ENCODE assay signal across 37 cellular contexts in genomic region chrX:34619920-34620319, GRCh38. TPM values are rescaled to one million over a fixed set of nuclear protein-coding genes. Genes with fewer than 3 reads are reported as not detected.
"Had no signal": no experiment of that assay in that cellular context is flagged by ENCODE, and none has a peak within 500 bp of the region (broad histone marks: within the 10 kb centered on the region; RNA-seq: fewer than 3 reads in every experiment).

No MANE protein-coding gene starts in this region.

- H3K36me3 Mint-ChIP-seq: activated naive CD8-positive, alpha-beta T cell; brain had no signal

- H3K27ac ChIP-seq: adrenal gland, breast epithelium, cardiac muscle cell, colonic mucosa, dorsolateral prefrontal cortex, esophagus muscularis mucosa, foreskin keratinocyte, gastrocnemius medialis, WERI-Rb-1 had no signal

- H3K27ac Mint-ChIP-seq: activated B cell treated with CpG ODN at 0.5 μM for 24 hours; activated CD8-positive, alpha-beta T cell treated with anti-CD3 and anti-CD28 coated beads for 36 hours; activated naive CD8-positive, alpha-beta T cell; activated T-helper 17 cell treated with anti-CD3 and anti-CD28 coated beads, Interleukin-2, amount 50 U/mL, for 72 hours; endodermal cell; T-helper 17 cell; T-helper 2 cell treated with Interferon-gamma antibody and Interleukin-4, amounts not matched to agents 5 μg/mL and 100 μg/mL, for 36 hours had no signal

- H3K36me3 ChIP-seq: adrenal gland, breast epithelium, cardiac muscle cell, colonic mucosa, esophagus muscularis mucosa, gastrocnemius medialis, heart right ventricle, WERI-Rb-1 had no signal

- H3K4me3 ChIP-seq: adrenal gland, breast epithelium, cardiac muscle cell, colonic mucosa, dorsolateral prefrontal cortex, esophagus muscularis mucosa, gastrocnemius medialis, heart right ventricle had no signal

- H3K4me1 Mint-ChIP-seq: activated B cell treated with CpG ODN at 0.5 μM for 24 hours; activated T-helper 17 cell treated with anti-CD3 and anti-CD28 coated beads, Interleukin-2, amount 50 U/mL, for 72 hours; T-helper 17 cell had no signal

- ATAC-seq: activated CD4-positive, CD25-positive, alpha-beta regulatory T cell treated with anti-CD3 and anti-CD28 coated beads, Interleukin-2, amount 50 U/mL, for 24 hours; activated CD8-positive, alpha-beta T cell treated with anti-CD3 and anti-CD28 coated beads for 36 hours; activated T-cell treated with anti-CD3 and anti-CD28 coated beads, Interleukin-2, amount 50 U/mL, for 4 hours; activated T-helper 17 cell treated with anti-CD3 and anti-CD28 coated beads, Interleukin-2, amount 50 U/mL, for 72 hours; foreskin keratinocyte; gastrocnemius medialis; T-helper 17 cell had no signal

- H3K4me3 Mint-ChIP-seq: activated B cell treated with CpG ODN at 0.5 μM for 24 hours; activated CD8-positive, alpha-beta T cell treated with anti-CD3 and anti-CD28 coated beads for 36 hours; activated naive CD8-positive, alpha-beta T cell; activated T-cell treated with anti-CD3 and anti-CD28 coated beads, Interleukin-2, amount 50 U/mL, for 4 hours; activated T-helper 17 cell treated with anti-CD3 and anti-CD28 coated beads, Interleukin-2, amount 50 U/mL, for 72 hours; brain; endodermal cell; T-helper 17 cell; T-helper 2 cell treated with Interferon-gamma antibody and Interleukin-4, amounts not matched to agents 5 μg/mL and 100 μg/mL, for 36 hours had no signal

- DNase-seq: activated B cell treated with CpG ODN at 0.5 μM for 24 hours; activated CD4-positive, alpha-beta T cell treated with anti-CD3 and anti-CD28 coated beads for 48 hours; activated CD4-positive, alpha-beta T cell treated with anti-CD3 and anti-CD28 coated beads, Interleukin-2, amount 50 U/mL, for 1 hour; activated CD4-positive, alpha-beta T cell treated with anti-CD3 and anti-CD28 coated beads, Interleukin-2, amount 50 U/mL, for 48 hours; activated CD8-positive, alpha-beta memory T cell treated with anti-CD3 and anti-CD28 coated beads for 24 hours; activated CD8-positive, alpha-beta T cell treated with anti-CD3 and anti-CD28 coated beads for 36 hours; activated effector memory CD4-positive, alpha-beta T cell treated with Interleukin-2 at 50 U/mL for 16 hours; activated gamma-delta T cell treated with Interleukin-2 at 50 U/mL for 16 hours; activated naive CD4-positive, alpha-beta T cell treated with anti-CD3 and anti-CD28 coated beads, Interleukin-2, amount 50 U/mL, for 16 hours; activated naive CD4-positive, alpha-beta T cell treated with Interleukin-2 at 50 U/mL for 16 hours; activated T-cell treated with anti-CD3 and anti-CD28 coated beads, Interleukin-2, amount 50 U/mL, for 4 hours; adrenal gland; amygdala; aorta; central memory CD4-positive, alpha-beta T cell; cerebellar nuclear complex; colonic mucosa; dorsolateral prefrontal cortex; effector memory CD4-positive, alpha-beta T cell; endodermal cell; erythroblast; foreskin keratinocyte; gastrocnemius medialis; glutamatergic neuron; heart right ventricle; T-helper 1 cell; T-helper 17 cell; T1000; WERI-Rb-1 had no signal

- H3K4me1 ChIP-seq: adrenal gland, breast epithelium, colonic mucosa, esophagus muscularis mucosa, foreskin keratinocyte had no signal

- H3K9me3 Mint-ChIP-seq: activated B cell treated with CpG ODN at 0.5 μM for 24 hours; activated CD8-positive, alpha-beta T cell treated with anti-CD3 and anti-CD28 coated beads for 36 hours; activated T-cell treated with anti-CD3 and anti-CD28 coated beads, Interleukin-2, amount 50 U/mL, for 4 hours had no signal

- H3K9me3 ChIP-seq: adrenal gland, breast epithelium, colonic mucosa, esophagus muscularis mucosa, gastrocnemius medialis had no signal

- H3K27me3 ChIP-seq: adrenal gland, cardiac muscle cell, colonic mucosa, esophagus muscularis mucosa, foreskin keratinocyte, gastrocnemius medialis, heart right ventricle had no signal

- H3K27me3 Mint-ChIP-seq: activated B cell treated with CpG ODN at 0.5 μM for 24 hours; activated CD8-positive, alpha-beta T cell treated with anti-CD3 and anti-CD28 coated beads for 36 hours; activated naive CD8-positive, alpha-beta T cell; activated T-helper 17 cell treated with anti-CD3 and anti-CD28 coated beads, Interleukin-2, amount 50 U/mL, for 72 hours; brain; T-helper 17 cell had no signal

RNA-seq across cellular contexts. Expression of gene TMEM47, which starts 37.2 kb away (rescaled TPM):
- total RNA-seq: activated B cell treated with CpG ODN at 0.5 μM for 24 hours; activated CD8-positive, alpha-beta T cell treated with anti-CD3 and anti-CD28 coated beads for 36 hours; activated T-helper 17 cell treated with anti-CD3 and anti-CD28 coated beads, Interleukin-2, amount 50 U/mL, for 72 hours; T-helper 17 cell had no signal
